ENCODE assay signal across 38 cellular contexts in the genomic region with DNA sequence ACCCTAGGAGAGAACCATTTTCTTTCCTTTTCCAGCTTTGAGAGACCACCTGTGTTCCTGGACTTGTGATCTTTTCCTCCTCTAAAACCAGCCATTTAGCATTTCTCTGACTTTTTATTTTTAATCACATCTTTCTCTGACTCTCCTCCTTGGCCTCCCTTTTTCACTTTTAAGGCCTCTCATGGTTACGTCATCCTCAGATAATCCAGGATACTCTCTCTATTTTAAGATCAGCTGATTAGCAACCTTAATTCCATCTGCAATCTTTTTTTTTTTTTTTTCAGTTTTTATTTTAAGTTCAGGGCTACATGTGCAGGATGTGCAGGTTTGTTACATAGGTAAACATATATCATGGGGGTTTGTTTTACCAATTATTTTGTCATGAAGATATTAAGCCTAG. TPM values are rescaled to one million over a fixed set of nuclear protein-coding genes. Genes with fewer than 3 reads are reported as not detected.
"Had no signal": no experiment of that assay in that cellular context is flagged by ENCODE, and none has a peak within 500 bp of the region (broad histone marks: within the 10 kb centered on the region; RNA-seq: fewer than 3 reads in every experiment).

No MANE protein-coding gene starts in this region.

- H3K4me2 ChIP-seq: KMS-11 had no signal

- DNase-seq: Karpas-422, Kasumi-1, MG63, MV-4-11, NCI-H1048, NCI-H1092, NCI-H1092 treated with DMSO at 0.1 percent for 48 hours, NCI-H1105, NCI-H1105 treated with DMSO at 0.1 percent for 48 hours, NCI-H1417, NCI-H1417 treated with DMSO at 0.1 percent for 48 hours, NCI-H1436, NCI-H1436 treated with DMSO at 0.1 percent for 48 hours, NCI-H146, NCI-H1694, NCI-H1694 treated with DMSO at 0.1 percent for 48 hours, NCI-H187, NCI-H187 treated with DMSO at 0.1 percent for 48 hours, NCI-H1930, NCI-H2029, NCI-H2029 treated with DMSO at 0.1 percent for 48 hours, NCI-H2081, NCI-H2081 treated with DMSO at 0.1 percent for 48 hours, NCI-H2107, NCI-H2171, NCI-H2171 treated with DMSO at 0.1 percent for 48 hours, NCI-H2227 treated with DMSO at 0.1 percent for 48 hours, NCI-H226, NCI-H345, NCI-H446, NCI-H446 treated with DMSO at 0.1 percent for 48 hours, NCI-H510A, NCI-H510A treated with DMSO at 0.1 percent for 48 hours, NCI-H524 had no signal

- H3K9ac ChIP-seq: KMS-11 had no signal

- H3K4me3 ChIP-seq: MG63 had no signal

- H3K36me3 ChIP-seq: MG63 had no signal

- H3K27me3 ChIP-seq: MG63 had no signal

- H3K27ac ChIP-seq: KMS-11 had no signal

RNA-seq across cellular contexts. Expression of a gene that starts 54.0 kb away (rescaled TPM):
- total RNA-seq: LHCN-M2, MCF 10A, NCI-H460 had no signal
